ENCODE assay signal across 1 cellular context in genomic region chr1:3649342-3650247, GRCh38.
TF ChIP-seq lines count a peak whose summit lies in the region.

A gene with protein sequence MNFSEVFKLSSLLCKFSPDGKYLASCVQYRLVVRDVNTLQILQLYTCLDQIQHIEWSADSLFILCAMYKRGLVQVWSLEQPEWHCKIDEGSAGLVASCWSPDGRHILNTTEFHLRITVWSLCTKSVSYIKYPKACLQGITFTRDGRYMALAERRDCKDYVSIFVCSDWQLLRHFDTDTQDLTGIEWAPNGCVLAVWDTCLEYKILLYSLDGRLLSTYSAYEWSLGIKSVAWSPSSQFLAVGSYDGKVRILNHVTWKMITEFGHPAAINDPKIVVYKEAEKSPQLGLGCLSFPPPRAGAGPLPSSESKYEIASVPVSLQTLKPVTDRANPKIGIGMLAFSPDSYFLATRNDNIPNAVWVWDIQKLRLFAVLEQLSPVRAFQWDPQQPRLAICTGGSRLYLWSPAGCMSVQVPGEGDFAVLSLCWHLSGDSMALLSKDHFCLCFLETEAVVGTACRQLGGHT (minus strand): TSS chr1:3650103. CDS start chr1:3649999, 104 bp downstream.

TF ChIP-seq in GM12878, 131 proteins besides CTCF, POLR2A, EP300 and RAD21 (continued from another document and continues in another):
- TF ChIP-seq, protein P1, sequence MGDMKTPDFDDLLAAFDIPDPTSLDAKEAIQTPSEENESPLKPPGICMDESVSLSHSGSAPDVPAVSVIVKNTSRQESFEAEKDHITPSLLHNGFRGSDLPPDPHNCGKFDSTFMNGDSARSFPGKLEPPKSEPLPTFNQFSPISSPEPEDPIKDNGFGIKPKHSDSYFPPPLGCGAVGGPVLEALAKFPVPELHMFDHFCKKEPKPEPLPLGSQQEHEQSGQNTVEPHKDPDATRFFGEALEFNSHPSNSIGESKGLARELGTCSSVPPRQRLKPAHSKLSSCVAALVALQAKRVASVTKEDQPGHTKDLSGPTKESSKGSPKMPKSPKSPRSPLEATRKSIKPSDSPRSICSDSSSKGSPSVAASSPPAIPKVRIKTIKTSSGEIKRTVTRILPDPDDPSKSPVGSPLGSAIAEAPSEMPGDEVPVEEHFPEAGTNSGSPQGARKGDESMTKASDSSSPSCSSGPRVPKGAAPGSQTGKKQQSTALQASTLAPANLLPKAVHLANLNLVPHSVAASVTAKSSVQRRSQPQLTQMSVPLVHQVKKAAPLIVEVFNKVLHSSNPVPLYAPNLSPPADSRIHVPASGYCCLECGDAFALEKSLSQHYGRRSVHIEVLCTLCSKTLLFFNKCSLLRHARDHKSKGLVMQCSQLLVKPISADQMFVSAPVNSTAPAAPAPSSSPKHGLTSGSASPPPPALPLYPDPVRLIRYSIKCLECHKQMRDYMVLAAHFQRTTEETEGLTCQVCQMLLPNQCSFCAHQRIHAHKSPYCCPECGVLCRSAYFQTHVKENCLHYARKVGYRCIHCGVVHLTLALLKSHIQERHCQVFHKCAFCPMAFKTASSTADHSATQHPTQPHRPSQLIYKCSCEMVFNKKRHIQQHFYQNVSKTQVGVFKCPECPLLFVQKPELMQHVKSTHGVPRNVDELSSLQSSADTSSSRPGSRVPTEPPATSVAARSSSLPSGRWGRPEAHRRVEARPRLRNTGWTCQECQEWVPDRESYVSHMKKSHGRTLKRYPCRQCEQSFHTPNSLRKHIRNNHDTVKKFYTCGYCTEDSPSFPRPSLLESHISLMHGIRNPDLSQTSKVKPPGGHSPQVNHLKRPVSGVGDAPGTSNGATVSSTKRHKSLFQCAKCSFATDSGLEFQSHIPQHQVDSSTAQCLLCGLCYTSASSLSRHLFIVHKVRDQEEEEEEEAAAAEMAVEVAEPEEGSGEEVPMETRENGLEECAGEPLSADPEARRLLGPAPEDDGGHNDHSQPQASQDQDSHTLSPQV (IDR thresholded peaks at IDR 0.05), result no peak
- TF ChIP-seq SP1 (IDR thresholded peaks at IDR 0.05; ENCODE audit: low read depth, low read length) (peak; percentile 70), E2F4 (IDR thresholded peaks at IDR 0.05; ENCODE audit: low read depth, low read length) (peak; percentile 46; the same call in 1 of the 2 replicates), BACH1 (IDR thresholded peaks at IDR 0.05; ENCODE audit: borderline replicate concordance) (peak; percentile 21; the same call in 1 of the 2 replicates), MTA3 (IDR thresholded peaks at IDR 0.05; ENCODE audit: borderline replicate concordance, low read length) (no peak), PAX5 (IDR thresholded peaks at IDR 0.05; ENCODE audit: borderline replicate concordance, low read depth, low read length) (no peak), KDM1A (IDR thresholded peaks at IDR 0.05; ENCODE audit: borderline replicate concordance) (no peak), SUZ12 (IDR thresholded peaks at IDR 0.05; ENCODE audit: unreplicated experiment) (no peak), EGR1 (IDR thresholded peaks at IDR 0.05; ENCODE audit: borderline replicate concordance in 1 of 2, low read depth in 2 of 2, low read length in 2 of 2) (peak in 1 of 2 experiments; percentile 89; a peak in 2 of 3 replicates), PRDM15 (CRISPR knock-in tag; IDR thresholded peaks at IDR 0.05) (no peak), JUNB (IDR thresholded peaks at IDR 0.05) (0 out of 2 replicates have a peak, but pooled peaks have one; percentile 37), ATF3 (IDR thresholded peaks at IDR 0.05; ENCODE audit: borderline replicate concordance, extremely low read depth, low read depth, low read length) (no peak), ASH2L (IDR thresholded peaks at IDR 0.05; ENCODE audit: borderline replicate concordance, low read depth) (0 out of 2 replicates have a peak, but pooled peaks have one; percentile 37), TAF1 (IDR thresholded peaks at IDR 0.05; ENCODE audit: borderline replicate concordance, low read depth, low read length) (no peak), SIN3A (IDR thresholded peaks at IDR 0.05; ENCODE audit: low read depth, low read length) (no peak), SMAD5 (IDR thresholded peaks at IDR 0.05; ENCODE audit: low read depth) (no peak), SRF (IDR thresholded peaks at IDR 0.05; ENCODE audit: low read depth in 2 of 2, low read length in 2 of 2) (no peak), MYB (IDR thresholded peaks at IDR 0.05; ENCODE audit: borderline replicate concordance, low read depth, low read length) (no peak), ZNF24 (IDR thresholded peaks at IDR 0.05) (no peak), MTA2 (IDR thresholded peaks at IDR 0.05; ENCODE audit: low read depth) (no peak), KLF5 (IDR thresholded peaks at IDR 0.05; ENCODE audit: partially characterized antibody) (no peak), NR2F1 (conservative IDR thresholded peaks at IDR 0.05) (0 out of 2 replicates have a peak, but pooled peaks have one; percentile 33), RCOR1 (conservative IDR thresholded peaks at IDR 0.05; ENCODE audit: low read depth, low read length) (no peak), SUPT20H (IDR thresholded peaks at IDR 0.05; ENCODE audit: borderline replicate concordance, control insufficient read depth, low read depth, low read length) (no peak), JUND (IDR thresholded peaks at IDR 0.05; ENCODE audit: low read depth, low read length) (no peak), HCFC1 (IDR thresholded peaks at IDR 0.05; ENCODE audit: low read length) (peak; percentile 92), SREBF2 (IDR thresholded peaks at IDR 0.05; ENCODE audit: low read length) (no peak), DPF2 (IDR thresholded peaks at IDR 0.05) (0 out of 2 replicates have a peak, but pooled peaks have one; percentile 24), ATF7 (IDR thresholded peaks at IDR 0.05; ENCODE audit: low read depth) (no peak; the same call in 1 of the 2 replicates), ZBED1 (IDR thresholded peaks at IDR 0.05; ENCODE audit: borderline replicate concordance) (no peak), NRF1 (conservative IDR thresholded peaks at IDR 0.05; ENCODE audit: low read depth, low read length) (no peak), EED (IDR thresholded peaks at IDR 0.05; ENCODE audit: low read depth) (no peak), SREBF1 (IDR thresholded peaks at IDR 0.05; ENCODE audit: low read length) (no peak; the same call in 1 of the 2 replicates), IRF5 (IDR thresholded peaks at IDR 0.05; ENCODE audit: borderline replicate concordance) (no peak), EZH2 (IDR thresholded peaks at IDR 0.05; ENCODE audit: borderline replicate concordance, control insufficient read depth, low read depth, low read length) (no peak), IKZF1 (conservative IDR thresholded peaks at IDR 0.05) (peak; percentile 85), POU2F2 (IDR thresholded peaks at IDR 0.05; ENCODE audit: borderline replicate concordance, low read depth, low read length) (peak; percentile 48; the same call in 1 of the 3 replicates), SMAD1 (IDR thresholded peaks at IDR 0.05; ENCODE audit: low read depth, partially characterized antibody) (no peak), IRF4 (IDR thresholded peaks at IDR 0.05; ENCODE audit: low read depth, low read length) (no peak), NFYA (IDR thresholded peaks at IDR 0.05; ENCODE audit: borderline replicate concordance, low read depth, low read length) (no peak; the same call in 1 of the 2 replicates), RELA (IDR thresholded peaks at IDR 0.05; ENCODE audit: borderline replicate concordance, partially characterized antibody) (no peak), ZNF217 (IDR thresholded peaks at IDR 0.05) (0 out of 2 replicates have a peak, but pooled peaks have one; percentile 19), TCF3 (IDR thresholded peaks at IDR 0.05; ENCODE audit: borderline replicate concordance, insufficient read depth, low read depth, low read length) (no peak), ZNF622 (IDR thresholded peaks at IDR 0.05) (no peak), NBN (IDR thresholded peaks at IDR 0.05) (no peak)
- TF ChIP-seq, protein P2, sequence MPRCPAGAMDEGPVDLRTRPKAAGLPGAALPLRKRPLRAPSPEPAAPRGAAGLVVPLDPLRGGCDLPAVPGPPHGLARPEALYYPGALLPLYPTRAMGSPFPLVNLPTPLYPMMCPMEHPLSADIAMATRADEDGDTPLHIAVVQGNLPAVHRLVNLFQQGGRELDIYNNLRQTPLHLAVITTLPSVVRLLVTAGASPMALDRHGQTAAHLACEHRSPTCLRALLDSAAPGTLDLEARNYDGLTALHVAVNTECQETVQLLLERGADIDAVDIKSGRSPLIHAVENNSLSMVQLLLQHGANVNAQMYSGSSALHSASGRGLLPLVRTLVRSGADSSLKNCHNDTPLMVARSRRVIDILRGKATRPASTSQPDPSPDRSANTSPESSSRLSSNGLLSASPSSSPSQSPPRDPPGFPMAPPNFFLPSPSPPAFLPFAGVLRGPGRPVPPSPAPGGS (IDR thresholded peaks at IDR 0.05; ENCODE audit: borderline replicate concordance, insufficient read depth, low read depth, low read length, poor library complexity, severe bottlenecking), result no peak
- TF ChIP-seq, protein P3, sequence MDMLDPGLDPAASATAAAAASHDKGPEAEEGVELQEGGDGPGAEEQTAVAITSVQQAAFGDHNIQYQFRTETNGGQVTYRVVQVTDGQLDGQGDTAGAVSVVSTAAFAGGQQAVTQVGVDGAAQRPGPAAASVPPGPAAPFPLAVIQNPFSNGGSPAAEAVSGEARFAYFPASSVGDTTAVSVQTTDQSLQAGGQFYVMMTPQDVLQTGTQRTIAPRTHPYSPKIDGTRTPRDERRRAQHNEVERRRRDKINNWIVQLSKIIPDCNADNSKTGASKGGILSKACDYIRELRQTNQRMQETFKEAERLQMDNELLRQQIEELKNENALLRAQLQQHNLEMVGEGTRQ (IDR thresholded peaks at IDR 0.05; ENCODE audit: borderline replicate concordance, low read depth, low read length), result no peak
- TF ChIP-seq, protein P4, sequence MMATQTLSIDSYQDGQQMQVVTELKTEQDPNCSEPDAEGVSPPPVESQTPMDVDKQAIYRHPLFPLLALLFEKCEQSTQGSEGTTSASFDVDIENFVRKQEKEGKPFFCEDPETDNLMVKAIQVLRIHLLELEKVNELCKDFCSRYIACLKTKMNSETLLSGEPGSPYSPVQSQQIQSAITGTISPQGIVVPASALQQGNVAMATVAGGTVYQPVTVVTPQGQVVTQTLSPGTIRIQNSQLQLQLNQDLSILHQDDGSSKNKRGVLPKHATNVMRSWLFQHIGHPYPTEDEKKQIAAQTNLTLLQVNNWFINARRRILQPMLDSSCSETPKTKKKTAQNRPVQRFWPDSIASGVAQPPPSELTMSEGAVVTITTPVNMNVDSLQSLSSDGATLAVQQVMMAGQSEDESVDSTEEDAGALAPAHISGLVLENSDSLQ (IDR thresholded peaks at IDR 0.05), result no peak
